In genomic region chr11:69374110-69374981, GRCh38 we compare ENCODE assay signal across 9 cellular contexts.
DNase-seq lines count a peak whose midpoint lies in the region; ATAC-seq and TF ChIP-seq lines count a peak whose summit lies in the region.
"Had no signal": no experiment of that assay in that cellular context is flagged by ENCODE, and none has a peak within 500 bp of the region (broad histone marks: within the 10 kb centered on the region; RNA-seq: fewer than 3 reads in every experiment).

No MANE protein-coding gene starts in this region.

- TF ChIP-seq CTCF in omental fat pad (IDR thresholded peaks at IDR 0.05) = no peak

- no peak for ATAC-seq in omental fat pad (ENCODE audit: low FRiP score)
- ATAC-seq: body of pancreas had no signal

- DNase-seq in ELF-1 (ENCODE audit: low read depth, low spot score) (peak; percentile 55), NCI-H510A treated with DMSO at 0.1 percent for 48 hours (lab: John Stamatoyannopoulos, UW) (peak; percentile 14), dermis blood vessel endothelial cell (peak; percentile 21), omental fat pad (ENCODE audit: low spot score) (peak; percentile 13), DMS53 treated with DMSO at 0.1 percent for 48 hours (lab: John Stamatoyannopoulos, UW; ENCODE audit: unreplicated experiment) (no peak), GM19238 (ENCODE audit: insufficient read length, low spot score) (no peak), NCI-H2196 (lab: John Stamatoyannopoulos, UW; ENCODE audit: unreplicated experiment) (no peak)
- DNase-seq: activated CD4-positive, alpha-beta T cell treated with anti-CD3 and anti-CD28 coated beads, Interleukin-2, amount 50 U/mL, for 1 hour had no signal

Comparison
In these comparisons a context has a peak if more than half of its experiments do, and no peak if none do; other contexts are left out.
1. DNase-seq: peak in ELF-1 (single experiment), NCI-H510A treated with DMSO at 0.1 percent for 48 hours (single experiment), dermis blood vessel endothelial cell (single experiment) and omental fat pad (single experiment); none in DMS53 treated with DMSO at 0.1 percent for 48 hours (single experiment), GM19238 (single experiment) and NCI-H2196 (single experiment).